Comparison of ENCODE assay signal across 16 cellular contexts in genomic region chr4:120685756-120686278, GRCh38.
"Had no signal": no experiment of that assay in that cellular context is flagged by ENCODE, and none has a peak within 500 bp of the region (broad histone marks: within the 10 kb centered on the region; RNA-seq: fewer than 3 reads in every experiment).

No MANE protein-coding gene starts in this region.

- H3K9me3 ChIP-seq: tibial nerve, uterus had no signal

- H3K36me3 ChIP-seq: tibial nerve, uterus had no signal

- DNase-seq: activated B cell treated with CpG ODN at 0.5 μM for 24 hours; activated CD4-positive, alpha-beta memory T cell treated with anti-CD3 and anti-CD28 coated beads for 36 hours; activated CD4-positive, alpha-beta T cell treated with anti-CD3 and anti-CD28 coated beads for 4 hours; activated naive CD8-positive, alpha-beta T cell treated with anti-CD3 and anti-CD28 coated beads for 36 hours; central memory CD4-positive, alpha-beta T cell; dorsolateral prefrontal cortex; nephron progenitor cell; occipital lobe; posterior cingulate gyrus; retina; stimulated activated CD4-positive, alpha-beta T cell treated with anti-CD3 and anti-CD28 coated beads, Interleukin-2, amount 100 ng/mL, for 24 hours; uterus had no signal

- H3K4me2 ChIP-seq: hepatocyte had no signal

- H3K27ac ChIP-seq: dorsolateral prefrontal cortex, epithelial cell of prostate, hepatocyte, tibial nerve, uterus had no signal

- H3K4me1 ChIP-seq: tibial nerve, uterus had no signal

- H3K27me3 ChIP-seq: dorsolateral prefrontal cortex, hepatocyte, tibial nerve, uterus had no signal

- H3K79me2 ChIP-seq: hepatocyte had no signal

- H3K4me3 ChIP-seq: dorsolateral prefrontal cortex, hepatocyte, lung, tibial nerve, uterus had no signal

- H2AFZ ChIP-seq: hepatocyte had no signal
